ENCODE assay signal across 16 cellular contexts in genomic region chr1:56187410-56187809, GRCh38.
DNase-seq lines count a peak whose midpoint lies in the region; ATAC-seq, FAIRE-seq and TF ChIP-seq lines count a peak whose summit lies in the region.
"Had no signal": no experiment of that assay in that cellular context is flagged by ENCODE, and none has a peak within 500 bp of the region (broad histone marks: within the 10 kb centered on the region; RNA-seq: fewer than 3 reads in every experiment).

No MANE protein-coding gene starts in this region.

- no peak overlapping the region for H3K27ac ChIP-seq in heart right ventricle
- no peak overlapping the region for H3K27ac ChIP-seq in CD8-positive, alpha-beta T cell (ENCODE audit: low read depth, low read length)
- H3K27ac ChIP-seq: BLaER1 treated with 17β-estradiol and CSF1 and Interleukin-3, amounts not matched to agents 10 nM and 100 nM had no signal

- TF ChIP-seq CTCF in heart right ventricle (IDR thresholded peaks at IDR 0.05) (no peak), brain (conservative IDR thresholded peaks at IDR 0.05) (no peak), chondrocyte (IDR thresholded peaks at IDR 0.05) (no peak)
- TF ChIP-seq CTCF in CD8-positive, alpha-beta T cell (IDR thresholded peaks at IDR 0.05), result no peak

- CTCF ChIA-PET in CD8-positive, alpha-beta T cell (lab: Charles Lee), result no interaction called here

- peaks cover 0 to 39% (median 19%) of the 10 kb centered on the region in 9 donors for H3K4me1 ChIP-seq in heart right ventricle
- no peaks in the 10 kb centered on the region for H3K4me1 ChIP-seq in CD8-positive, alpha-beta T cell (ENCODE audit: insufficient read depth, low read length)
- H3K4me1 ChIP-seq: BLaER1 treated with 17β-estradiol and CSF1 and Interleukin-3, amounts not matched to agents 10 nM and 100 nM had no signal

- DNase-seq in Right ventricle myocardium superior (no peak), heart right ventricle (no peak), RCC 7860 (ENCODE audit: low spot score) (no peak), chondrocyte (ENCODE audit: low spot score) (no peak)
- DNase-seq in CD8-positive, alpha-beta T cell, result no peak
- DNase-seq: ACHN; Calu3; CD4-positive, CD25-positive, alpha-beta regulatory T cell; DMS 273 treated with DMSO at 0.1 percent for 48 hours; H7; IMR-90 had no signal

- 71 to 82% methylated on average over 1 of the region's 1 CpG for WGBS in heart right ventricle, 2 donors

- H3K27ac Mint-ChIP-seq in brain, result peak overlapping the region in 3 of 5 experiments; percentile 13 to 59 (median 38)
- no peak overlapping the region for H3K27ac Mint-ChIP-seq in chondrocyte (ENCODE audit: unreplicated experiment)
- no peak overlapping the region for H3K27ac Mint-ChIP-seq in CD8-positive, alpha-beta T cell
- H3K27ac Mint-ChIP-seq: CD4-positive, CD25-positive, alpha-beta regulatory T cell; GM23338 had no signal

- no peaks in the 10 kb centered on the region for H3K9me3 ChIP-seq in heart right ventricle
- no peaks in the 10 kb centered on the region for H3K9me3 ChIP-seq in CD8-positive, alpha-beta T cell (ENCODE audit: low read length)
- H3K9me3 ChIP-seq: BLaER1 treated with 17β-estradiol and CSF1 and Interleukin-3, amounts not matched to agents 10 nM and 100 nM had no signal

- POLR2A ChIA-PET in CD8-positive, alpha-beta T cell (lab: Charles Lee), result no interaction called here

- peak; percentile 10 for FAIRE-seq in RCC 7860 (lab: Jason Lieb, UNC)
- FAIRE-seq: GM18507 had no signal

- no peaks in the 10 kb centered on the region for H3K36me3 ChIP-seq in heart right ventricle
- H3K36me3 ChIP-seq in CD8-positive, alpha-beta T cell (ENCODE audit: insufficient read depth, low read length), result no peaks in the 10 kb centered on the region
- H3K36me3 ChIP-seq: BLaER1 treated with 17β-estradiol and CSF1 and Interleukin-3, amounts not matched to agents 10 nM and 100 nM had no signal

- H3K36me3 Mint-ChIP-seq in brain, result no peaks in the 10 kb centered on the region
- H3K36me3 Mint-ChIP-seq in chondrocyte (ENCODE audit: low read depth), result no peaks in the 10 kb centered on the region
- no peaks in the 10 kb centered on the region for H3K36me3 Mint-ChIP-seq in CD8-positive, alpha-beta T cell
- H3K36me3 Mint-ChIP-seq: CD4-positive, CD25-positive, alpha-beta regulatory T cell had no signal

- no peak overlapping the region for H3K4me3 ChIP-seq in heart right ventricle
- H3K4me3 ChIP-seq in CD8-positive, alpha-beta T cell (ENCODE audit: low read depth, low read length), result no peak overlapping the region
- H3K4me3 ChIP-seq: BLaER1 treated with 17β-estradiol and CSF1 and Interleukin-3, amounts not matched to agents 10 nM and 100 nM; GM23338 had no signal

- no peaks in the 10 kb centered on the region for H3K27me3 ChIP-seq in heart right ventricle
- no peaks in the 10 kb centered on the region for H3K27me3 ChIP-seq in CD8-positive, alpha-beta T cell (ENCODE audit: insufficient read depth, low read length)
- H3K27me3 ChIP-seq: BLaER1 treated with 17β-estradiol and CSF1 and Interleukin-3, amounts not matched to agents 10 nM and 100 nM had no signal

- H3K4me3 Mint-ChIP-seq in brain (no peak overlapping the region), chondrocyte (ENCODE audit: unreplicated experiment) (no peak overlapping the region)
- H3K4me3 Mint-ChIP-seq in CD8-positive, alpha-beta T cell, result no peak overlapping the region
- H3K4me3 Mint-ChIP-seq: CD4-positive, CD25-positive, alpha-beta regulatory T cell; GM23338 had no signal

- H3K27me3 Mint-ChIP-seq in brain (no peaks in the 10 kb centered on the region), chondrocyte (ENCODE audit: low read depth) (no peaks in the 10 kb centered on the region)
- H3K27me3 Mint-ChIP-seq in CD8-positive, alpha-beta T cell (ENCODE audit: low read depth), result no peaks in the 10 kb centered on the region
- H3K27me3 Mint-ChIP-seq: CD4-positive, CD25-positive, alpha-beta regulatory T cell had no signal

- H3K4me1 Mint-ChIP-seq in brain (peaks cover 65% of the 10 kb centered on the region), chondrocyte (ENCODE audit: low read depth) (peaks cover 31% of the 10 kb centered on the region)
- no peaks in the 10 kb centered on the region for H3K4me1 Mint-ChIP-seq in CD8-positive, alpha-beta T cell (ENCODE audit: low read depth)
- H3K4me1 Mint-ChIP-seq: CD4-positive, CD25-positive, alpha-beta regulatory T cell had no signal

- intact Hi-C loops in Right ventricle myocardium superior (cut with DNase I), result no loop called here
- intact Hi-C loops in heart right ventricle (cut with DNase I), result loop anchor here in 2 of 10 donors (5.0 kb wide), 2 partner anchors 40 to 390 kb away; partner anchors contain the start of gene PLPP3 (in 1 of the 2)
- intact Hi-C loops in CD8-positive, alpha-beta T cell (cut with DNase I, micrococcal nuclease), result no loop called here

- H3K9me3 Mint-ChIP-seq in brain, result no peaks in the 10 kb centered on the region
- H3K9me3 Mint-ChIP-seq in chondrocyte (ENCODE audit: low read depth), result no peaks in the 10 kb centered on the region
- H3K9me3 Mint-ChIP-seq in CD8-positive, alpha-beta T cell, result no peaks in the 10 kb centered on the region
- H3K9me3 Mint-ChIP-seq: GM23338 had no signal

- ATAC-seq in Right ventricle myocardium superior (ENCODE audit: poor library complexity) (peak; percentile 46), heart right ventricle (no peak), HG02970 (IDR thresholded peaks at IDR 0.05; ENCODE audit: low FRiP score, unreplicated experiment) (no peak)
- no peak for ATAC-seq in CD8-positive, alpha-beta T cell
- ATAC-seq: GM23338 had no signal

Comparison
In these comparisons a context has a peak if more than half of its experiments do, and no peak if none do; other contexts are left out.
1. H3K27ac Mint-ChIP-seq: peak in brain (3 of 5); none in chondrocyte (single experiment) and CD8-positive, alpha-beta T cell (single experiment).